ENCODE assay signal across 1 cellular context in genomic region chr1:56324504-56324903, GRCh38.
A peak's percentile ranks its signal among the peaks of the same experiment; 100 is the strongest.
TF ChIP-seq lines count a peak whose summit lies in the region.

No MANE protein-coding gene starts in this region.

TF ChIP-seq in GM12878, 131 proteins besides CTCF, POLR2A, EP300 and RAD21:
- TF ChIP-seq, protein P1, sequence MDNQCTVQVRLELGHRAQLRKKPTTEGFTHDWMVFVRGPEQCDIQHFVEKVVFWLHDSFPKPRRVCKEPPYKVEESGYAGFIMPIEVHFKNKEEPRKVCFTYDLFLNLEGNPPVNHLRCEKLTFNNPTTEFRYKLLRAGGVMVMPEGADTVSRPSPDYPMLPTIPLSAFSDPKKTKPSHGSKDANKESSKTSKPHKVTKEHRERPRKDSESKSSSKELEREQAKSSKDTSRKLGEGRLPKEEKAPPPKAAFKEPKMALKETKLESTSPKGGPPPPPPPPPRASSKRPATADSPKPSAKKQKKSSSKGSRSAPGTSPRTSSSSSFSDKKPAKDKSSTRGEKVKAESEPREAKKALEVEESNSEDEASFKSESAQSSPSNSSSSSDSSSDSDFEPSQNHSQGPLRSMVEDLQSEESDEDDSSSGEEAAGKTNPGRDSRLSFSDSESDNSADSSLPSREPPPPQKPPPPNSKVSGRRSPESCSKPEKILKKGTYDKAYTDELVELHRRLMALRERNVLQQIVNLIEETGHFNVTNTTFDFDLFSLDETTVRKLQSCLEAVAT (IDR thresholded peaks at IDR 0.05): 0 out of 2 replicates have a peak, but pooled peaks have one; percentile 31
- TF ChIP-seq ZBTB33 (IDR thresholded peaks at IDR 0.05) (peak; percentile 62; the same call in 1 of the 2 replicates), ZNF24 (IDR thresholded peaks at IDR 0.05) (peak; percentile 15; the same call in 1 of the 2 replicates), STAT3 (IDR thresholded peaks at IDR 0.05; ENCODE audit: low read depth, low read length) (no peak), MAX (IDR thresholded peaks at IDR 0.05; ENCODE audit: low read depth, low read length) (no peak), CEBPZ (IDR thresholded peaks at IDR 0.05; ENCODE audit: low read depth, low read length) (no peak), SPI1 (IDR thresholded peaks at IDR 0.05; ENCODE audit: borderline replicate concordance, insufficient read depth, low read depth, low read length) (peak; percentile 50; the same call in 1 of the 2 replicates), EED (IDR thresholded peaks at IDR 0.05; ENCODE audit: low read depth) (no peak), IKZF2 (IDR thresholded peaks at IDR 0.05) (peak in 1 of 2 experiments; percentile 31; a peak in 2 of 4 replicates), RBBP5 (conservative IDR thresholded peaks at IDR 0.05) (no peak), MTA2 (IDR thresholded peaks at IDR 0.05; ENCODE audit: low read depth) (peak; percentile 95)
- TF ChIP-seq, protein P2, sequence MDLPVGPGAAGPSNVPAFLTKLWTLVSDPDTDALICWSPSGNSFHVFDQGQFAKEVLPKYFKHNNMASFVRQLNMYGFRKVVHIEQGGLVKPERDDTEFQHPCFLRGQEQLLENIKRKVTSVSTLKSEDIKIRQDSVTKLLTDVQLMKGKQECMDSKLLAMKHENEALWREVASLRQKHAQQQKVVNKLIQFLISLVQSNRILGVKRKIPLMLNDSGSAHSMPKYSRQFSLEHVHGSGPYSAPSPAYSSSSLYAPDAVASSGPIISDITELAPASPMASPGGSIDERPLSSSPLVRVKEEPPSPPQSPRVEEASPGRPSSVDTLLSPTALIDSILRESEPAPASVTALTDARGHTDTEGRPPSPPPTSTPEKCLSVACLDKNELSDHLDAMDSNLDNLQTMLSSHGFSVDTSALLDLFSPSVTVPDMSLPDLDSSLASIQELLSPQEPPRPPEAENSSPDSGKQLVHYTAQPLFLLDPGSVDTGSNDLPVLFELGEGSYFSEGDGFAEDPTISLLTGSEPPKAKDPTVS (IDR thresholded peaks at IDR 0.05; ENCODE audit: low read depth, low read length): no peak
